1 cellular context compared by ENCODE assay signal in the genomic region with DNA sequence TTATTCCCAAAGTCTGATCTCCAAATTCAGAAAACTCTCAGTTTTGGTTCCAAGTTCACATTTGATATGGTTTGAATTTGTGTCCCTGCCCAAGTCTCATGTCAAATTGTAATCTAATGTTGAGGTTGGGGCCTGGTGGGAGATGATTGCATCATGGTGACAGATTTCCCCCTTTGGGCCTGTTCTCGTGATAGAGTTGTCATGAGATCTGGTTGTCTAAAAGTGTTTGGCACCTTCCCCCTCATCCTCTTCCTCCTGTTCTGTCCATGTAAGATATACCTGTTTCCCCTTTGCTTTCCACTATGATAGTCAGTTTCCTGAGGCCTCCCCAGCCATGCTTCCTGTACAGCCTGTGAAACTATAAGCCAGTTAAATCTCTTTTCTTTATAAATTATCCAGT.
TF ChIP-seq lines count a peak whose summit lies in the region.

No MANE protein-coding gene starts in this region.

TF ChIP-seq in GM23338, 12 proteins besides CTCF, POLR2A, EP300 and RAD21:
- TF ChIP-seq, protein P1, sequence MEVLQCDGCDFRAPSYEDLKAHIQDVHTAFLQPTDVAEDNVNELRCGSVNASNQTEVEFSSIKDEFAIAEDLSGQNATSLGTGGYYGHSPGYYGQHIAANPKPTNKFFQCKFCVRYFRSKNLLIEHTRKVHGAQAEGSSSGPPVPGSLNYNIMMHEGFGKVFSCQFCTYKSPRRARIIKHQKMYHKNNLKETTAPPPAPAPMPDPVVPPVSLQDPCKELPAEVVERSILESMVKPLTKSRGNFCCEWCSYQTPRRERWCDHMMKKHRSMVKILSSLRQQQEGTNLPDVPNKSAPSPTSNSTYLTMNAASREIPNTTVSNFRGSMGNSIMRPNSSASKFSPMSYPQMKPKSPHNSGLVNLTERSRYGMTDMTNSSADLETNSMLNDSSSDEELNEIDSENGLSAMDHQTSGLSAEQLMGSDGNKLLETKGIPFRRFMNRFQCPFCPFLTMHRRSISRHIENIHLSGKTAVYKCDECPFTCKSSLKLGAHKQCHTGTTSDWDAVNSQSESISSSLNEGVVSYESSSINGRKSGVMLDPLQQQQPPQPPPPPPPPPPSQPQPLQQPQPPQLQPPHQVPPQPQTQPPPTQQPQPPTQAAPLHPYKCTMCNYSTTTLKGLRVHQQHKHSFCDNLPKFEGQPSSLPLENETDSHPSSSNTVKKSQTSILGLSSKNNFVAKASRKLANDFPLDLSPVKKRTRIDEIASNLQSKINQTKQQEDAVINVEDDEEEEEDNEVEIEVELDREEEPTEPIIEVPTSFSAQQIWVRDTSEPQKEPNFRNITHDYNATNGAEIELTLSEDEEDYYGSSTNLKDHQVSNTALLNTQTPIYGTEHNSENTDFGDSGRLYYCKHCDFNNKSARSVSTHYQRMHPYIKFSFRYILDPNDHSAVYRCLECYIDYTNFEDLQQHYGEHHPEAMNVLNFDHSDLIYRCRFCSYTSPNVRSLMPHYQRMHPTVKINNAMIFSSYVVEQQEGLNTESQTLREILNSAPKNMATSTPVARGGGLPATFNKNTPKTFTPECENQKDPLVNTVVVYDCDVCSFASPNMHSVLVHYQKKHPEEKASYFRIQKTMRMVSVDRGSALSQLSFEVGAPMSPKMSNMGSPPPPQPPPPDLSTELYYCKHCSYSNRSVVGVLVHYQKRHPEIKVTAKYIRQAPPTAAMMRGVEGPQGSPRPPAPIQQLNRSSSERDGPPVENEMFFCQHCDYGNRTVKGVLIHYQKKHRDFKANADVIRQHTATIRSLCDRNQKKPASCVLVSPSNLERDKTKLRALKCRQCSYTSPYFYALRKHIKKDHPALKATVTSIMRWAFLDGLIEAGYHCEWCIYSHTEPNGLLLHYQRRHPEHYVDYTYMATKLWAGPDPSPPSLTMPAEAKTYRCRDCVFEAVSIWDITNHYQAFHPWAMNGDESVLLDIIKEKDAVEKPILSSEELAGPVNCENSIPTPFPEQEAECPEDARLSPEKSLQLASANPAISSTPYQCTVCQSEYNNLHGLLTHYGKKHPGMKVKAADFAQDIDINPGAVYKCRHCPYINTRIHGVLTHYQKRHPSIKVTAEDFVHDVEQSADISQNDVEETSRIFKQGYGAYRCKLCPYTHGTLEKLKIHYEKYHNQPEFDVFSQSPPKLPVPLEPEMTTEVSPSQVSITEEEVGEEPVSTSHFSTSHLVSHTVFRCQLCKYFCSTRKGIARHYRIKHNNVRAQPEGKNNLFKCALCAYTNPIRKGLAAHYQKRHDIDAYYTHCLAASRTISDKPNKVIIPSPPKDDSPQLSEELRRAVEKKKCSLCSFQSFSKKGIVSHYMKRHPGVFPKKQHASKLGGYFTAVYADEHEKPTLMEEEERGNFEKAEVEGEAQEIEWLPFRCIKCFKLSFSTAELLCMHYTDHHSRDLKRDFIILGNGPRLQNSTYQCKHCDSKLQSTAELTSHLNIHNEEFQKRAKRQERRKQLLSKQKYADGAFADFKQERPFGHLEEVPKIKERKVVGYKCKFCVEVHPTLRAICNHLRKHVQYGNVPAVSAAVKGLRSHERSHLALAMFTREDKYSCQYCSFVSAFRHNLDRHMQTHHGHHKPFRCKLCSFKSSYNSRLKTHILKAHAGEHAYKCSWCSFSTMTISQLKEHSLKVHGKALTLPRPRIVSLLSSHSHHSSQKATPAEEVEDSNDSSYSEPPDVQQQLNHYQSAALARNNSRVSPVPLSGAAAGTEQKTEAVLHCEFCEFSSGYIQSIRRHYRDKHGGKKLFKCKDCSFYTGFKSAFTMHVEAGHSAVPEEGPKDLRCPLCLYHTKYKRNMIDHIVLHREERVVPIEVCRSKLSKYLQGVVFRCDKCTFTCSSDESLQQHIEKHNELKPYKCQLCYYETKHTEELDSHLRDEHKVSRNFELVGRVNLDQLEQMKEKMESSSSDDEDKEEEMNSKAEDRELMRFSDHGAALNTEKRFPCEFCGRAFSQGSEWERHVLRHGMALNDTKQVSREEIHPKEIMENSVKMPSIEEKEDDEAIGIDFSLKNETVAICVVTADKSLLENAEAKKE (CRISPR knock-in tag; IDR thresholded peaks at IDR 0.05), result no peak
- no peak for TF ChIP-seq POLR2AphosphoS5 (IDR thresholded peaks at IDR 0.05; ENCODE audit: low read depth)
TF ChIP-seq in GM23338: peak in this region for 0.
